ENCODE assay signal across 11 cellular contexts in genomic region chr20:8756410-8756809, GRCh38.
DNase-seq lines count a peak whose midpoint lies in the region; ATAC-seq, FAIRE-seq and TF ChIP-seq lines count a peak whose summit lies in the region.
"Had no signal": no experiment of that assay in that cellular context is flagged by ENCODE, and none has a peak within 500 bp of the region (broad histone marks: within the 10 kb centered on the region; RNA-seq: fewer than 3 reads in every experiment).

No MANE protein-coding gene starts in this region.

- no peak overlapping the region for H3K4me2 ChIP-seq in K562 (ENCODE audit: insufficient read depth, low read length)

- intact Hi-C loops in K562 (cut with micrococcal nuclease): loop anchor here (10.0 kb wide), 1 partner anchor 598 kb away; no protein-coding TSS in a partner anchor
- intact Hi-C loops in right lobe of liver (cut with DNase I): no loop called here
- intact Hi-C loops in activated T-helper 2 cell treated with anti-CD3 and anti-CD28 coated beads, Interferon-gamma antibody, Interleukin-2, Interleukin-4, amounts not matched to agents 10 μg/mL and 5 μg/mL and 100 μg/mL, durations not matched to agents 14 hours and 24 hours and 36 hours (cut with micrococcal nuclease): no loop called here

- H2AFZ ChIP-seq in K562 (ENCODE audit: low read depth, low read length): no peak overlapping the region

- no peak overlapping the region for H3K9ac ChIP-seq in K562 (ENCODE audit: insufficient read depth in 1 of 2, low read depth in 2 of 2, low read length in 2 of 2)

- no peaks in the 10 kb centered on the region for H3K4me1 Mint-ChIP-seq in activated T-helper 2 cell treated with anti-CD3 and anti-CD28 coated beads, Interferon-gamma antibody, Interleukin-2, Interleukin-4, amounts not matched to agents 10 μg/mL and 5 μg/mL and 100 μg/mL, durations not matched to agents 14 hours and 24 hours and 36 hours (ENCODE audit: low read depth)
- H3K4me1 Mint-ChIP-seq in activated T-cell treated with anti-CD3 and anti-CD28 coated beads, Interleukin-2, amount 50 U/mL, for 24 hours (ENCODE audit: low read depth): peaks cover 2% of the 10 kb centered on the region

- WGBS in K562 (ENCODE audit: insufficient coverage, low coverage, missing lambda C conversion rate): 0% methylated on average over 2 of the region's 2 CpGs
- 75% methylated on average over 1 of the region's 2 CpGs for WGBS in right lobe of liver (ENCODE audit: insufficient coverage, low coverage, low lambda C conversion rate, missing lambda C conversion rate)

- H3K27ac Mint-ChIP-seq in activated T-helper 2 cell treated with anti-CD3 and anti-CD28 coated beads, Interferon-gamma antibody, Interleukin-2, Interleukin-4, amounts not matched to agents 10 μg/mL and 5 μg/mL and 100 μg/mL, durations not matched to agents 14 hours and 24 hours and 36 hours: no peak overlapping the region
- H3K27ac Mint-ChIP-seq in activated T-cell treated with anti-CD3 and anti-CD28 coated beads, Interleukin-2, amount 50 U/mL, for 24 hours: no peak overlapping the region

- TF ChIP-seq EP300 in K562 (IDR thresholded peaks at IDR 0.05; ENCODE audit: low read length): no peak

- BruUV-seq in K562 (replicated peaks; lab: Mats Ljungman, UMichigan): no TSS peak

- no peaks in the 10 kb centered on the region for H3K9me1 ChIP-seq in K562 (ENCODE audit: control insufficient read depth, insufficient read depth, low read length)

- H3K27me3 Mint-ChIP-seq in activated T-helper 2 cell treated with anti-CD3 and anti-CD28 coated beads, Interferon-gamma antibody, Interleukin-2, Interleukin-4, amounts not matched to agents 10 μg/mL and 5 μg/mL and 100 μg/mL, durations not matched to agents 14 hours and 24 hours and 36 hours (ENCODE audit: low read depth): no peaks in the 10 kb centered on the region
- no peaks in the 10 kb centered on the region for H3K27me3 Mint-ChIP-seq in activated T-cell treated with anti-CD3 and anti-CD28 coated beads, Interleukin-2, amount 50 U/mL, for 24 hours

- H3K9me3 Mint-ChIP-seq in activated T-helper 2 cell treated with anti-CD3 and anti-CD28 coated beads, Interferon-gamma antibody, Interleukin-2, Interleukin-4, amounts not matched to agents 10 μg/mL and 5 μg/mL and 100 μg/mL, durations not matched to agents 14 hours and 24 hours and 36 hours: no peaks in the 10 kb centered on the region
- H3K9me3 Mint-ChIP-seq in activated T-cell treated with anti-CD3 and anti-CD28 coated beads, Interleukin-2, amount 50 U/mL, for 24 hours: no peaks in the 10 kb centered on the region

- H3K36me3 Mint-ChIP-seq in activated T-helper 2 cell treated with anti-CD3 and anti-CD28 coated beads, Interferon-gamma antibody, Interleukin-2, Interleukin-4, amounts not matched to agents 10 μg/mL and 5 μg/mL and 100 μg/mL, durations not matched to agents 14 hours and 24 hours and 36 hours (ENCODE audit: low read depth): no peaks in the 10 kb centered on the region
- H3K36me3 Mint-ChIP-seq in activated T-cell treated with anti-CD3 and anti-CD28 coated beads, Interleukin-2, amount 50 U/mL, for 24 hours (ENCODE audit: low read depth): no peaks in the 10 kb centered on the region

- CTCF ChIA-PET in K562 (lab: Yijun Ruan, JAX; ENCODE audit: low intra/inter-chr PET ratio): no interaction called here

- no peaks in the 10 kb centered on the region for H4K20me1 ChIP-seq in K562 (replicated peaks; ENCODE audit: control insufficient read depth, insufficient read depth, low read length)

- no peak for TF ChIP-seq RAD21 in K562 (CRISPR knock-in tag; conservative IDR thresholded peaks at IDR 0.05 in 1 of 2, IDR thresholded peaks at IDR 0.05 in 1 of 2)

- H3K27me3 ChIP-seq in K562 (ENCODE audit: control insufficient read depth in 2 of 2, insufficient read depth in 2 of 2, low read length in 2 of 2) (no peaks in the 10 kb centered on the region), right lobe of liver (no peaks in the 10 kb centered on the region)
- H3K27me3 ChIP-seq: heart right ventricle, ovary had no signal

- ATAC-seq in K562: peak; percentile 41; the same call in 1 of the 3 replicates
- ATAC-seq in right lobe of liver: peak in 3 of 4 donors; percentile 24 to 63 (median 38)

- H3K4me1 ChIP-seq in K562 (replicated peaks in 1 of 2; ENCODE audit: control insufficient read depth in 2 of 2, insufficient read depth in 2 of 2, low read length in 2 of 2) (no peaks in the 10 kb centered on the region), right lobe of liver (no peaks in the 10 kb centered on the region)

- TF ChIP-seq POLR2A in K562 (conservative IDR thresholded peaks at IDR 0.05): no peak
- TF ChIP-seq POLR2A in right lobe of liver (IDR thresholded peaks at IDR 0.05): no peak

- in situ Hi-C loops in Caki2 (cut with HindIII; ENCODE audit: low pct_unique_long_range_greater_than_20kb, low sequenced_read_pairs) (loop anchor here (25.0 kb wide), 1 partner anchor 606 kb away; no protein-coding TSS in a partner anchor), K562 (cut with MboI) (no loop called here)

- no peak overlapping the region for H3K4me3 Mint-ChIP-seq in activated T-helper 2 cell treated with anti-CD3 and anti-CD28 coated beads, Interferon-gamma antibody, Interleukin-2, Interleukin-4, amounts not matched to agents 10 μg/mL and 5 μg/mL and 100 μg/mL, durations not matched to agents 14 hours and 24 hours and 36 hours (ENCODE audit: low read depth)
- no peak overlapping the region for H3K4me3 Mint-ChIP-seq in activated T-cell treated with anti-CD3 and anti-CD28 coated beads, Interleukin-2, amount 50 U/mL, for 24 hours

- H3K9me3 ChIP-seq in K562 (replicated peaks; ENCODE audit: control insufficient read depth, insufficient read depth, low read depth, low read length): no peaks in the 10 kb centered on the region
- no peaks in the 10 kb centered on the region for H3K9me3 ChIP-seq in right lobe of liver
- H3K9me3 ChIP-seq: heart right ventricle, ovary had no signal

- DNase-seq in Caki2 (ENCODE audit: low read depth) (peak; percentile 79), NCI-H146 (lab: John Stamatoyannopoulos, UW) (peak; percentile 77), K562 (ENCODE audit: extremely low read depth in 1 of 4, low spot score in 3 of 4) (peak in 2 of 4 experiments; percentile 25 to 29), right lobe of liver (no peak), DMS153 treated with DMSO at 0.1 percent for 48 hours (lab: John Stamatoyannopoulos, UW; ENCODE audit: unreplicated experiment) (no peak)
- no peak for DNase-seq in stimulated activated CD4-positive, alpha-beta T cell treated with anti-CD3 and anti-CD28 coated beads, Interleukin-4, amount 100 ng/mL, for 4 hours
- DNase-seq in activated T-helper 2 cell treated with anti-CD3 and anti-CD28 coated beads, Interferon-gamma antibody, Interleukin-2, Interleukin-4, amounts not matched to agents 10 μg/mL and 5 μg/mL and 100 μg/mL, durations not matched to agents 14 hours and 24 hours and 36 hours (ENCODE audit: low spot score): no peak
- DNase-seq in activated T-cell treated with anti-CD3 and anti-CD28 coated beads, Interleukin-2, amount 50 U/mL, for 24 hours: no peak
- DNase-seq: ovary had no signal

- POLR2A ChIA-PET in K562 (lab: Yijun Ruan, JAX): interaction anchor here (0.7 kb wide), 1 partner anchor 371 kb away, joined by 3 read pairs; no protein-coding TSS in a partner anchor

- TF ChIP-seq CTCF in K562 (IDR thresholded peaks at IDR 0.05 in 2 of 3, conservative IDR thresholded peaks at IDR 0.05 in 1 of 3; ENCODE audit: insufficient read depth in 2 of 3, low read depth in 1 of 3, low read length in 3 of 3) (no peak), right lobe of liver (IDR thresholded peaks at IDR 0.05) (no peak)

- H3K4me3 ChIP-seq in K562: no peak overlapping the region
- H3K4me3 ChIP-seq in right lobe of liver: no peak overlapping the region
- H3K4me3 ChIP-seq: heart right ventricle, ovary, SK-N-MC had no signal

- H3K27ac ChIP-seq in K562 (ENCODE audit: extremely low read depth, low read depth, low read length): no peak overlapping the region
- no peak overlapping the region for H3K27ac ChIP-seq in right lobe of liver
- H3K27ac ChIP-seq: heart right ventricle, ovary, SK-N-MC had no signal

- no peaks in the 10 kb centered on the region for H3K79me2 ChIP-seq in K562 (ENCODE audit: control insufficient read depth, insufficient read depth, low read length)

- no peak for FAIRE-seq in K562 (lab: Jason Lieb, UNC)

- H3K36me3 ChIP-seq in K562 (ENCODE audit: control insufficient read depth, insufficient read depth, low read length) (no peaks in the 10 kb centered on the region), right lobe of liver (no peaks in the 10 kb centered on the region)
- H3K36me3 ChIP-seq: ovary had no signal

TF ChIP-seq in K562, 482 proteins besides CTCF, POLR2A, EP300 and RAD21 (continues in another document):
- TF ChIP-seq MAFG (tag; conservative IDR thresholded peaks at IDR 0.05) (peak; percentile 82), C11orf30 (IDR thresholded peaks at IDR 0.05; ENCODE audit: low read depth) (peak; percentile 66), HDAC8 (tag; IDR thresholded peaks at IDR 0.05) (no peak), HDGF (IDR thresholded peaks at IDR 0.05) (no peak), ZNF766 (CRISPR knock-in tag; conservative IDR thresholded peaks at IDR 0.05) (no peak), CCAR2 (IDR thresholded peaks at IDR 0.05; ENCODE audit: low read depth, low read length) (no peak), STAT5B (CRISPR knock-in tag; IDR thresholded peaks at IDR 0.05) (no peak), ZBED1 (IDR thresholded peaks at IDR 0.05) (no peak), BMI1 (IDR thresholded peaks at IDR 0.05; ENCODE audit: low read length) (no peak), FOSL1 (tag; conservative IDR thresholded peaks at IDR 0.05) (peak; percentile 61), DEAF1 (CRISPR knock-in tag; IDR thresholded peaks at IDR 0.05) (no peak), MCM3 (IDR thresholded peaks at IDR 0.05) (no peak), ZNF140 (CRISPR knock-in tag; IDR thresholded peaks at IDR 0.05) (no peak), RCOR1 (IDR thresholded peaks at IDR 0.05; ENCODE audit: borderline replicate concordance in 1 of 2, low read depth in 2 of 2, low read length in 2 of 2) (peak in 1 of 2 experiments; percentile 44; a peak in 1 of 4 replicates)
- TF ChIP-seq, protein P1, sequence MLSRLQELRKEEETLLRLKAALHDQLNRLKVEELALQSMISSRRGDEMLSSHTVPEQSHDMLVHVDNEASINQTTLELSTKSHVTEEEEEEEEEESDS (CRISPR knock-in tag; IDR thresholded peaks at IDR 0.05): no peak

Comparison
In these comparisons a context has a peak if more than half of its experiments do, and no peak if none do; other contexts are left out.
1. DNase-seq: peak in Caki2 (single experiment) and NCI-H146 (single experiment); none in right lobe of liver (0 of 3), stimulated activated CD4-positive, alpha-beta T cell treated with anti-CD3 and anti-CD28 coated beads, Interleukin-4, amount 100 ng/mL, for 4 hours (0 of 2), DMS153 treated with DMSO at 0.1 percent for 48 hours (single experiment), activated T-helper 2 cell treated with anti-CD3 and anti-CD28 coated beads, Interferon-gamma antibody, Interleukin-2, Interleukin-4, amounts not matched to agents 10 μg/mL and 5 μg/mL and 100 μg/mL, durations not matched to agents 14 hours and 24 hours and 36 hours (single experiment) and activated T-cell treated with anti-CD3 and anti-CD28 coated beads, Interleukin-2, amount 50 U/mL, for 24 hours (single experiment).